In genomic region chr2:48377646-48378045, GRCh38 we compare ENCODE assay signal across 20 cellular contexts.
A peak's percentile ranks its signal among the peaks of the same experiment; 100 is the strongest.
DNase-seq lines count a peak whose midpoint lies in the region; ATAC-seq and TF ChIP-seq lines count a peak whose summit lies in the region.
"Had no signal": no experiment of that assay in that cellular context is flagged by ENCODE, and none has a peak within 500 bp of the region (broad histone marks: within the 10 kb centered on the region; RNA-seq: fewer than 3 reads in every experiment).

No MANE protein-coding gene starts in this region.

- intact Hi-C loops in natural killer cell (cut with micrococcal nuclease) = no loop called here

- H3K4me1 Mint-ChIP-seq in natural killer cell = peaks cover 0 to 9% of the 10 kb centered on the region in 2 donors
- H3K4me1 Mint-ChIP-seq in natural killer cell treated with Interleukin-12 subunit alpha and Interleukin-12 subunit beta and Interleukin-15 and Interleukin-18, amount 100 ng/mL, for 72 hours (ENCODE audit: low read depth in 2 of 2) = no peaks in the 10 kb centered on the region

- H3K36me3 Mint-ChIP-seq in natural killer cell = peaks cover 23% of the 10 kb centered on the region
- H3K36me3 Mint-ChIP-seq in natural killer cell treated with Interleukin-12 subunit alpha and Interleukin-12 subunit beta and Interleukin-15 and Interleukin-18, amount 100 ng/mL, for 72 hours = peaks cover 8% of the 10 kb centered on the region

- H3K9me3 Mint-ChIP-seq in natural killer cell = no peaks in the 10 kb centered on the region
- no peaks in the 10 kb centered on the region for H3K9me3 Mint-ChIP-seq in natural killer cell treated with Interleukin-12 subunit alpha and Interleukin-12 subunit beta and Interleukin-15 and Interleukin-18, amount 100 ng/mL, for 72 hours

- ATAC-seq in natural killer cell (no peak), GM21619 (IDR thresholded peaks at IDR 0.05; ENCODE audit: unreplicated experiment) (no peak)
- ATAC-seq in natural killer cell treated with Interleukin-12 subunit alpha and Interleukin-12 subunit beta and Interleukin-15 and Interleukin-18, amount 100 ng/mL, for 72 hours = no peak
- ATAC-seq: A549, Right ventricle myocardium inferior had no signal

- peak overlapping the region; percentile 37 to 73 for H3K27ac Mint-ChIP-seq in natural killer cell
- H3K27ac Mint-ChIP-seq in natural killer cell treated with Interleukin-12 subunit alpha and Interleukin-12 subunit beta and Interleukin-15 and Interleukin-18, amount 100 ng/mL, for 72 hours = no peak overlapping the region

- H3K4me3 Mint-ChIP-seq in natural killer cell = no peak overlapping the region
- no peak overlapping the region for H3K4me3 Mint-ChIP-seq in natural killer cell treated with Interleukin-12 subunit alpha and Interleukin-12 subunit beta and Interleukin-15 and Interleukin-18, amount 100 ng/mL, for 72 hours

- no peak for TF ChIP-seq CTCF in natural killer cell (IDR thresholded peaks at IDR 0.05)

- no peak for DNase-seq in natural killer cell
- DNase-seq in natural killer cell treated with Interleukin-12 subunit alpha and Interleukin-12 subunit beta and Interleukin-15 and Interleukin-18, amount 100 ng/mL, for 72 hours (ENCODE audit: low spot score) = no peak
- DNase-seq in amniotic epithelial cell (ENCODE audit: low read depth) = peak; percentile 12
- DNase-seq in kidney glomerular epithelial cell (lab: John Stamatoyannopoulos, UW) = peak; percentile 1
- DNase-seq in foreskin melanocyte = no peak
- no peak for DNase-seq in superior temporal gyrus (ENCODE audit: extremely low spot score)
- DNase-seq: BE2C, DMS53, H7, Kasumi-1, MG63, NCI-H1417, NCI-H1694 treated with DMSO at 0.1 percent for 48 hours, NCI-H2081 treated with DMSO at 0.1 percent for 48 hours, NCI-H2171 treated with DMSO at 0.1 percent for 48 hours, NCI-H524 treated with DMSO at 0.1 percent for 48 hours, NCI-H82 had no signal

- no peaks in the 10 kb centered on the region for H3K27me3 Mint-ChIP-seq in natural killer cell (ENCODE audit: low read depth in 2 of 2)
- H3K27me3 Mint-ChIP-seq in natural killer cell treated with Interleukin-12 subunit alpha and Interleukin-12 subunit beta and Interleukin-15 and Interleukin-18, amount 100 ng/mL, for 72 hours = no peaks in the 10 kb centered on the region

Comparison
In these comparisons a context has a peak if more than half of its experiments do, and no peak if none do; other contexts are left out.
1. H3K27ac Mint-ChIP-seq: peak in natural killer cell (2 of 2); none in natural killer cell treated with Interleukin-12 subunit alpha and Interleukin-12 subunit beta and Interleukin-15 and Interleukin-18, amount 100 ng/mL, for 72 hours (0 of 2).
2. DNase-seq: peak in amniotic epithelial cell (single experiment) and kidney glomerular epithelial cell (single experiment); none in natural killer cell (single experiment), natural killer cell treated with Interleukin-12 subunit alpha and Interleukin-12 subunit beta and Interleukin-15 and Interleukin-18, amount 100 ng/mL, for 72 hours (single experiment), foreskin melanocyte (single experiment) and superior temporal gyrus (single experiment).